8 cellular contexts compared by ENCODE assay signal in genomic region chr3:169668081-169668956, GRCh38. TPM values are rescaled to one million over a fixed set of nuclear protein-coding genes. Genes with fewer than 3 reads are reported as not detected.
DNase-seq lines count a peak whose midpoint lies in the region; ATAC-seq lines count a peak whose summit lies in the region.

No MANE protein-coding gene starts in this region.

- intact Hi-C loops in activated CD4-positive, alpha-beta T cell treated with anti-CD3 and anti-CD28 coated beads for 36 hours (cut with DNase I, micrococcal nuclease), result loop anchor here (2.0 to 5.0 kb wide), 4 partner anchors 106 to 804 kb away; no protein-coding TSS in a partner anchor

- peaks cover 16% of the 10 kb centered on the region for H3K4me1 Mint-ChIP-seq in activated CD4-positive, alpha-beta T cell treated with anti-CD3 and anti-CD28 coated beads for 36 hours
- H3K4me1 Mint-ChIP-seq in activated naive CD8-positive, alpha-beta T cell treated with anti-CD3 and anti-CD28 coated beads, Interleukin-2, amount 50 U/mL, for 24 hours, result peaks cover 24% of the 10 kb centered on the region

- peak; percentile 50 for ATAC-seq in activated CD4-positive, alpha-beta T cell treated with anti-CD3 and anti-CD28 coated beads for 36 hours
- ATAC-seq in activated naive CD8-positive, alpha-beta T cell treated with anti-CD3 and anti-CD28 coated beads, Interleukin-2, amount 50 U/mL, for 24 hours, result no peak
- ATAC-seq in HG03196 (IDR thresholded peaks at IDR 0.05; ENCODE audit: unreplicated experiment), result no peak

- no peak overlapping the region for H3K27ac Mint-ChIP-seq in activated CD4-positive, alpha-beta T cell treated with anti-CD3 and anti-CD28 coated beads for 36 hours
- H3K27ac Mint-ChIP-seq in activated naive CD8-positive, alpha-beta T cell treated with anti-CD3 and anti-CD28 coated beads, Interleukin-2, amount 50 U/mL, for 24 hours, result no peak overlapping the region

- H3K4me3 Mint-ChIP-seq in activated CD4-positive, alpha-beta T cell treated with anti-CD3 and anti-CD28 coated beads for 36 hours, result peak overlapping the region; percentile 13
- H3K4me3 Mint-ChIP-seq in activated naive CD8-positive, alpha-beta T cell treated with anti-CD3 and anti-CD28 coated beads, Interleukin-2, amount 50 U/mL, for 24 hours, result peak overlapping the region; percentile 42

- H3K9me3 Mint-ChIP-seq in activated CD4-positive, alpha-beta T cell treated with anti-CD3 and anti-CD28 coated beads for 36 hours (ENCODE audit: low read depth), result peaks cover under 1% of the 10 kb centered on the region
- H3K9me3 Mint-ChIP-seq in activated naive CD8-positive, alpha-beta T cell treated with anti-CD3 and anti-CD28 coated beads, Interleukin-2, amount 50 U/mL, for 24 hours, result peaks cover 5% of the 10 kb centered on the region

- peak; percentile 45 for DNase-seq in activated CD4-positive, alpha-beta T cell treated with anti-CD3 and anti-CD28 coated beads for 36 hours
- DNase-seq in activated CD4-positive, alpha-beta T cell treated with anti-CD3 and anti-CD28 coated beads, Interleukin-2, amount 50 U/mL, for 48 hours, result no peak
- DNase-seq in M059J (ENCODE audit: low read depth) (peak; percentile 54), iPS-NIHi11 (ENCODE audit: low spot score) (peak; percentile 50), SIG-M5 treated with dmso at 0.1 percent for 504 hours (lab: John Stamatoyannopoulos, UW; ENCODE audit: unreplicated experiment) (no peak)
- peak; percentile 15 for DNase-seq in activated naive CD8-positive, alpha-beta T cell treated with anti-CD3 and anti-CD28 coated beads, Interleukin-2, amount 50 U/mL, for 24 hours
- peak; percentile 42 for DNase-seq in stimulated activated CD8-positive, alpha-beta memory T cell treated with anti-CD3 and anti-CD28 coated beads, Interleukin-4, amount 100 ng/mL, for 48 hours

- peaks cover 71% of the 10 kb centered on the region for H3K27me3 Mint-ChIP-seq in activated CD4-positive, alpha-beta T cell treated with anti-CD3 and anti-CD28 coated beads for 36 hours
- H3K27me3 Mint-ChIP-seq in activated naive CD8-positive, alpha-beta T cell treated with anti-CD3 and anti-CD28 coated beads, Interleukin-2, amount 50 U/mL, for 24 hours, result peaks cover 90% of the 10 kb centered on the region

- H3K36me3 Mint-ChIP-seq in activated CD4-positive, alpha-beta T cell treated with anti-CD3 and anti-CD28 coated beads for 36 hours (ENCODE audit: low read depth), result no peaks in the 10 kb centered on the region
- H3K36me3 Mint-ChIP-seq in activated naive CD8-positive, alpha-beta T cell treated with anti-CD3 and anti-CD28 coated beads, Interleukin-2, amount 50 U/mL, for 24 hours (ENCODE audit: low read depth), result peaks cover 6% of the 10 kb centered on the region

- CTCF ChIA-PET in activated CD4-positive, alpha-beta T cell treated with anti-CD3 and anti-CD28 coated beads for 36 hours (lab: Charles Lee), result interaction anchor here (0.6 to 3.5 kb wide), 10 partner anchors 8 to 611 kb away, joined by 3 to 22 read pairs (median 4); no protein-coding TSS in a partner anchor

- POLR2A ChIA-PET in activated CD4-positive, alpha-beta T cell treated with anti-CD3 and anti-CD28 coated beads for 36 hours (lab: Charles Lee), result no interaction called here

RNA-seq across cellular contexts. Expression of gene MECOM, which starts 4.8 kb away (rescaled TPM):
- total RNA-seq in activated CD4-positive, alpha-beta T cell treated with anti-CD3 and anti-CD28 coated beads for 36 hours, result not detected
- 22.2 and 28.6 TPM in 2 replicates for total RNA-seq in M059J (2014; rRNA removed; shearing (Covaris generic))

Comparison
In these comparisons a context has a peak if more than half of its experiments do, and no peak if none do; other contexts are left out.
1. DNase-seq: peak in activated CD4-positive, alpha-beta T cell treated with anti-CD3 and anti-CD28 coated beads for 36 hours (single experiment), M059J (single experiment), activated naive CD8-positive, alpha-beta T cell treated with anti-CD3 and anti-CD28 coated beads, Interleukin-2, amount 50 U/mL, for 24 hours (single experiment), iPS-NIHi11 (single experiment) and stimulated activated CD8-positive, alpha-beta memory T cell treated with anti-CD3 and anti-CD28 coated beads, Interleukin-4, amount 100 ng/mL, for 48 hours (single experiment); none in activated CD4-positive, alpha-beta T cell treated with anti-CD3 and anti-CD28 coated beads, Interleukin-2, amount 50 U/mL, for 48 hours (0 of 2) and SIG-M5 treated with dmso at 0.1 percent for 504 hours (single experiment).
2. RNA of gene MECOM, which starts 4.8 kb away (total RNA-seq): 22.2 to 28.6 TPM in M059J; not detected in activated CD4-positive, alpha-beta T cell treated with anti-CD3 and anti-CD28 coated beads for 36 hours; every median in the first group is over 10 times any median in the second.